ENCODE assay signal across 1 cellular context in genomic region chr11:44285756-44286155, GRCh38.
TF ChIP-seq lines count a peak whose summit lies in the region.

No MANE protein-coding gene starts in this region.

TF ChIP-seq in GM12878, 131 proteins besides CTCF, POLR2A, EP300 and RAD21 (continued from another document):
- TF ChIP-seq PKNOX1 (IDR thresholded peaks at IDR 0.05) (no peak), EZH2 (IDR thresholded peaks at IDR 0.05; ENCODE audit: borderline replicate concordance, control insufficient read depth, low read depth, low read length) (no peak), NKRF (conservative IDR thresholded peaks at IDR 0.05) (no peak), ATF7 (IDR thresholded peaks at IDR 0.05; ENCODE audit: low read depth) (no peak)
